ENCODE assay signal across 22 cellular contexts in the genomic region with DNA sequence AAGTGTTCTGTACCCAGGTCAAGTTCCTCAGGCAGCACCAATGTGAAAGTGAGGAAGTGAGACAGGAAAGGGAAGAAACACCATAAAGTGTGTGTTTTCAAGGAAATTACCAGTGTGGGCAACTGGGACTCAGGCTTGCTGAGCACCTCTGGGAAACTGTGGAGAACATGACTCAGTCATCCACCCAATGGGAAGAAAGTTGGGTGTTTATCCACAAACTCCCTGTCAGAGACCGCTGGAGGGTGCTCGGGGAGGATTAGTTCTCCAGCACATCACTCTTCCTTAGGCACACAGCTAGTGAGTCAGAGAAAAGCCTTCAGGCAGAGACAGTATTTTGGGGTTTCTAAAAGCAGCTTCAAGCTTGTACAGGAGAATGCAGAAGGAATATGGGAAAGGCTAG.
DNase-seq lines count a peak whose midpoint lies in the region; ATAC-seq and TF ChIP-seq lines count a peak whose summit lies in the region.
"Had no signal": no experiment of that assay in that cellular context is flagged by ENCODE, and none has a peak within 500 bp of the region (broad histone marks: within the 10 kb centered on the region; RNA-seq: fewer than 3 reads in every experiment).

No MANE protein-coding gene starts in this region.

- intact Hi-C loops in left ventricle myocardium inferior (cut with micrococcal nuclease): no loop called here

- ATAC-seq in esophagus mucosa (peak; percentile 79), GM21737 (IDR thresholded peaks at IDR 0.05; ENCODE audit: unreplicated experiment) (no peak)
- ATAC-seq: A549; CD8-positive, alpha-beta T cell had no signal

- TF ChIP-seq CTCF in osteoblast (IDR thresholded peaks at IDR 0.05; ENCODE audit: extremely low read depth, low read depth, low read length) (no peak), left ventricle myocardium inferior (IDR thresholded peaks at IDR 0.05; ENCODE audit: borderline replicate concordance) (no peak)

- H3K27me3 ChIP-seq in osteoblast (ENCODE audit: insufficient read depth, low read length): peaks cover 13% of the 10 kb centered on the region
- H3K27me3 ChIP-seq in left ventricle myocardium inferior (ENCODE audit: low read depth): peaks cover 47% of the 10 kb centered on the region
- H3K27me3 ChIP-seq: Peyer's patch, SJCRH30 had no signal

- H3K27ac ChIP-seq in osteoblast (ENCODE audit: low read depth, low read length): no peak overlapping the region
- H3K27ac ChIP-seq in left ventricle myocardium inferior (replicated peaks): no peak overlapping the region
- H3K27ac ChIP-seq: A549, Peyer's patch, SJCRH30 had no signal

- H3K4me1 ChIP-seq in osteoblast (ENCODE audit: insufficient read depth, low read length) (no peaks in the 10 kb centered on the region), left ventricle myocardium inferior (no peaks in the 10 kb centered on the region)
- H3K4me1 ChIP-seq: A549, HAP-1, Peyer's patch, SJCRH30 had no signal

- peak; percentile 64 for DNase-seq in Daoy (ENCODE audit: low read depth)
- peak; percentile 7 for DNase-seq in RPMI7951 (ENCODE audit: low read depth)
- DNase-seq in osteoblast (ENCODE audit: insufficient read length, low spot score, missing footprints): peak; percentile 73
- no peak for DNase-seq in left ventricle myocardium inferior
- no peak for DNase-seq in ACHN
- DNase-seq in activated CD4-positive, alpha-beta T cell treated with anti-CD3 and anti-CD28 coated beads, Interleukin-2, amount 50 U/mL, for 1 hour: no peak
- DNase-seq: C1 segment of cervical spinal cord; Calu3; CD8-positive, alpha-beta T cell; GDM1; KG1; NCI-H1417; NCI-H1694 treated with DMSO at 0.1 percent for 48 hours; NCI-H2081 treated with DMSO at 0.1 percent for 48 hours; NCI-H2171 treated with DMSO at 0.1 percent for 48 hours; NCI-H524 treated with DMSO at 0.1 percent for 48 hours; Peyer's patch; SJCRH30 had no signal

- no peaks in the 10 kb centered on the region for H4K20me1 ChIP-seq in osteoblast (ENCODE audit: insufficient read depth, low read length)

- H3K4me2 ChIP-seq in osteoblast (ENCODE audit: insufficient read depth, low read length): no peak overlapping the region
- H3K4me2 ChIP-seq: A549 had no signal

- in situ Hi-C loops in ACHN (cut with HindIII; ENCODE audit: low pct_ligation_motif_present, low pct_unique_long_range_greater_than_20kb, low sequenced_read_pairs): no loop called here

- H3K9me3 ChIP-seq in osteoblast (ENCODE audit: low read depth, low read length): no peaks in the 10 kb centered on the region
- H3K9me3 ChIP-seq in left ventricle myocardium inferior (replicated peaks): no peaks in the 10 kb centered on the region
- H3K9me3 ChIP-seq: A549, HAP-1, Peyer's patch, SJCRH30 had no signal

- H3K36me3 ChIP-seq in osteoblast (ENCODE audit: insufficient read depth, low read length) (no peaks in the 10 kb centered on the region), left ventricle myocardium inferior (no peaks in the 10 kb centered on the region)
- H3K36me3 ChIP-seq: HAP-1, Peyer's patch, SJCRH30 had no signal

- H3K4me3 ChIP-seq in osteoblast (ENCODE audit: insufficient read depth, low read length): no peak overlapping the region
- H3K4me3 ChIP-seq in left ventricle myocardium inferior: no peak overlapping the region
- H3K4me3 ChIP-seq: A549, HAP-1, Peyer's patch, SJCRH30 had no signal

- H2AFZ ChIP-seq in osteoblast (ENCODE audit: low read length): no peak overlapping the region

- no peaks in the 10 kb centered on the region for H3K79me2 ChIP-seq in osteoblast (ENCODE audit: insufficient read depth, low read length)

Comparison
In these comparisons a context has a peak if more than half of its experiments do, and no peak if none do; other contexts are left out.
1. DNase-seq: peak in Daoy (single experiment), RPMI7951 (single experiment) and osteoblast (single experiment); none in left ventricle myocardium inferior (single experiment), ACHN (single experiment) and activated CD4-positive, alpha-beta T cell treated with anti-CD3 and anti-CD28 coated beads, Interleukin-2, amount 50 U/mL, for 1 hour (single experiment).